14 cellular contexts compared by ENCODE assay signal in the genomic region with DNA sequence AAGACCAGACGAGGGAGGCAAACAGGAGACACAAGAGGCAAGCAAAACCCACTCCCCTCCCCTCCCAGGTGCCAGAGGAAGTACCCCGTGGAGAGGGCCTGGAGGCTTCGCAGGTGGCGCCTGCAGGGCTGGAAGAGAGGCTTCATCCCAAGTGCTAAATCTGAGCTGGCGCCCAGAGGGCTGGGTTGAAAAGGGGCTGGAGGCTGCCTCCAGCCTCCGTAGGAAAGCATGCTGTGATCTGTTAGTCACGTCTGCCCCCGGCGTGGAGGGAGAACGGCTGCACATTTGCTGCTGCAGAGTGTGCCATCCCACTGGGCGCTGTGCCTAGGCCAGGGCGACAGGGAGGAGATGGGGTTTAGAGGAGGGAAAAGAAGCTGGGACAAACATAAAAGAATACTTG. TPM values are rescaled to one million over a fixed set of nuclear protein-coding genes. Genes with fewer than 3 reads are reported as not detected.
DNase-seq lines count a peak whose midpoint lies in the region; ATAC-seq and TF ChIP-seq lines count a peak whose summit lies in the region.
"Had no signal": no experiment of that assay in that cellular context is flagged by ENCODE, and none has a peak within 500 bp of the region (broad histone marks: within the 10 kb centered on the region; RNA-seq: fewer than 3 reads in every experiment).

No MANE protein-coding gene starts in this region.

- WGBS in endodermal cell (ENCODE audit: insufficient coverage in 1 of 2, insufficient read length in 1 of 2), 2 experiments, result 46 to 62% methylated on average over 5 to 11 of the region's 12 CpGs

- no peak overlapping the region for H3K9ac ChIP-seq in endodermal cell (ENCODE audit: extremely low read depth, low read length, poor library complexity, severe bottlenecking)
- H3K9ac ChIP-seq: KMS-11 had no signal

- H3K27ac Mint-ChIP-seq in endodermal cell, result no peak overlapping the region
- H3K27ac Mint-ChIP-seq: activated CD8-positive, alpha-beta memory T cell treated with anti-CD3 and anti-CD28 coated beads, Interleukin-2, amount 10 ng/mL, durations not matched to agents 7 days and 5 days; activated naive CD8-positive, alpha-beta T cell treated with anti-CD3 and anti-CD28 coated beads, Interleukin-2, amount 10 ng/mL, durations not matched to agents 7 days and 5 days had no signal

- H3K4me3 ChIP-seq in H7 (ENCODE audit: insufficient read depth, low read depth, low read length) (no peak overlapping the region), endodermal cell (ENCODE audit: low read length) (no peak overlapping the region)

- DNase-seq in NCI-H2171 treated with DMSO at 0.1 percent for 48 hours (lab: John Stamatoyannopoulos, UW) (peak; percentile 41), NCI-H2171 (lab: John Stamatoyannopoulos, UW) (no peak), H7 (peak; percentile 89), endodermal cell (peak; percentile 91), posterior vena cava (ENCODE audit: low spot score) (peak; percentile 72), putamen (ENCODE audit: low spot score) (no peak), retina (no peak)
- DNase-seq: activated CD8-positive, alpha-beta memory T cell treated with anti-CD3 and anti-CD28 coated beads, Interleukin-2, amount 10 ng/mL, durations not matched to agents 7 days and 5 days; activated naive CD8-positive, alpha-beta T cell treated with anti-CD3 and anti-CD28 coated beads, Interleukin-2, amount 10 ng/mL, durations not matched to agents 7 days and 5 days; kidney glomerular epithelial cell; NCI-H446 had no signal

- H3K36me3 Mint-ChIP-seq in endodermal cell (ENCODE audit: low read depth), result no peaks in the 10 kb centered on the region
- H3K36me3 Mint-ChIP-seq: activated CD8-positive, alpha-beta memory T cell treated with anti-CD3 and anti-CD28 coated beads, Interleukin-2, amount 10 ng/mL, durations not matched to agents 7 days and 5 days; activated naive CD8-positive, alpha-beta T cell treated with anti-CD3 and anti-CD28 coated beads, Interleukin-2, amount 10 ng/mL, durations not matched to agents 7 days and 5 days had no signal

- H3K27ac ChIP-seq in endodermal cell (ENCODE audit: low read depth, low read length), result no peak overlapping the region
- H3K27ac ChIP-seq: KMS-11 had no signal

- H3K4me1 Mint-ChIP-seq in endodermal cell, result peaks cover 31% of the 10 kb centered on the region

- H3K27me3 ChIP-seq in H7 (ENCODE audit: control insufficient read depth, insufficient read depth, low read length) (peaks cover 5% of the 10 kb centered on the region; the same call in 1 of the 2 replicates), endodermal cell (ENCODE audit: control insufficient read depth, insufficient read depth, low read length, poor library complexity, severe bottlenecking) (no peaks in the 10 kb centered on the region)

- no peaks in the 10 kb centered on the region for H3K9me3 ChIP-seq in endodermal cell (ENCODE audit: control insufficient read depth, low read length)

- no peak overlapping the region for H3K4me3 Mint-ChIP-seq in endodermal cell
- H3K4me3 Mint-ChIP-seq: activated CD8-positive, alpha-beta memory T cell treated with anti-CD3 and anti-CD28 coated beads, Interleukin-2, amount 10 ng/mL, durations not matched to agents 7 days and 5 days; neural crest cell had no signal

- ATAC-seq in HG03196 (IDR thresholded peaks at IDR 0.05; ENCODE audit: unreplicated experiment), result no peak
- ATAC-seq: activated CD8-positive, alpha-beta memory T cell treated with anti-CD3 and anti-CD28 coated beads, Interleukin-2, amount 10 ng/mL, durations not matched to agents 7 days and 5 days had no signal

- intact Hi-C loops in posterior vena cava (cut with DNase I), result no loop called here

- no peaks in the 10 kb centered on the region for H3K4me1 ChIP-seq in endodermal cell (ENCODE audit: control insufficient read depth, insufficient read depth, low read length)

- no peak for TF ChIP-seq CTCF in endodermal cell (conservative IDR thresholded peaks at IDR 0.05)

- H3K27me3 Mint-ChIP-seq in endodermal cell (ENCODE audit: insufficient read depth), result no peaks in the 10 kb centered on the region

- no peaks in the 10 kb centered on the region for H3K36me3 ChIP-seq in H7 (replicated peaks; ENCODE audit: control insufficient read depth, insufficient read depth, low read length)
- H3K36me3 ChIP-seq in endodermal cell (ENCODE audit: control insufficient read depth, insufficient read depth, low read length), result no peaks in the 10 kb centered on the region

- H3K9me3 Mint-ChIP-seq in endodermal cell, result no peaks in the 10 kb centered on the region
- H3K9me3 Mint-ChIP-seq: activated naive CD8-positive, alpha-beta T cell treated with anti-CD3 and anti-CD28 coated beads, Interleukin-2, amount 10 ng/mL, durations not matched to agents 7 days and 5 days; neural crest cell had no signal

RNA-seq across cellular contexts. Expression of a gene that starts 16.9 kb away (rescaled TPM):
- total RNA-seq in H7 (2014; rRNA removed; shearing (Covaris generic)), result 1.3 and 2.8 TPM in 2 replicates
- total RNA-seq in endodermal cell, result 10 to 100 TPM; 14.7 to 16.9 TPM
- 4.1 TPM for polyA plus RNA-seq in endodermal cell (2013, experiment 1 of 2)
- 4.6 TPM for polyA plus RNA-seq in endodermal cell (2013, experiment 2 of 2)
- total RNA-seq in posterior vena cava, result 10 to 100 TPM in 1 of 2 donors, 1 to 10 TPM in 1; 9.7 to 11.2 TPM

Comparison
In these comparisons a context has a peak if more than half of its experiments do, and no peak if none do; other contexts are left out.
1. DNase-seq: peak in NCI-H2171 treated with DMSO at 0.1 percent for 48 hours (single experiment), H7 (single experiment), endodermal cell (single experiment) and posterior vena cava (single experiment); none in NCI-H2171 (single experiment), putamen (single experiment) and retina (single experiment).